In genomic region chr6:30488697-30489080, GRCh38 we compare ENCODE assay signal across 1 cellular context.
TF ChIP-seq lines count a peak whose summit lies in the region.

No MANE protein-coding gene starts in this region.

TF ChIP-seq in HepG2, 621 proteins besides CTCF, POLR2A, EP300 and RAD21:
- TF ChIP-seq ZNF816 (CRISPR knock-in tag; IDR thresholded peaks at IDR 0.05; ENCODE audit: borderline replicate concordance) (0 out of 2 replicates have a peak, but pooled peaks have one; percentile 36), ZIK1 (CRISPR knock-in tag; IDR thresholded peaks at IDR 0.05; ENCODE audit: borderline replicate concordance, low read depth) (peak; percentile 14; the same call in 1 of the 2 replicates), EHMT2 (IDR thresholded peaks at IDR 0.05; ENCODE audit: borderline replicate concordance, low read depth, low read length) (0 out of 2 replicates have a peak, but pooled peaks have one; percentile 75), DZIP1 (CRISPR knock-in tag; IDR thresholded peaks at IDR 0.05) (0 out of 2 replicates have a peak, but pooled peaks have one; percentile 7)
